In the genomic region with DNA sequence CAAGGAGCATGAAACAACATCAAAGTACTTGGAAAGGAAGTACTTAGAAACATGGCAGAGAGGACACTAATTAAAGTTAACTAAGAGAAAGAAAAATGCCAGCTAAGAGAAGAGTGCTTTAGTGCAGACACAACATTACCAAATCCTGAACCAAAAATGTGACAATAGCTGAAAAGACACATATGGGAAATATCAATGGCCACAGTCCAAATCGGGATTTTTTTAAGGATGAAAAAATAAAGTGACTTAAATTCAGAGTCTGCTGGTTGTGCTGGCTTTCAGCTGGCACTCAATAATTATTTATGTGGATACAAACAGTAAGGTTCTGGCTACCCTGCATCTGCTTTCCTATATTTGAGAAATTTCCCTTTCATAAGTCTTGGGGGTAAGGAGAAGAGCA, we compare ENCODE assay signal across 19 cellular contexts.
"Had no signal": no experiment of that assay in that cellular context is flagged by ENCODE, and none has a peak within 500 bp of the region (broad histone marks: within the 10 kb centered on the region; RNA-seq: fewer than 3 reads in every experiment).

No MANE protein-coding gene starts in this region.

- H3K27me3 ChIP-seq: adrenal gland, gastroesophageal sphincter, heart left ventricle, ovary, right lobe of liver, stomach, testis, upper lobe of left lung had no signal

- H3K27ac Mint-ChIP-seq: activated CD4-positive, alpha-beta T cell treated with anti-CD3 and anti-CD28 coated beads for 36 hours; activated naive CD4-positive, alpha-beta T cell treated with anti-CD3 and anti-CD28 coated beads, Interleukin-2, amount 50 U/mL, for 24 hours; memory B cell had no signal

- H3K36me3 Mint-ChIP-seq: activated naive CD4-positive, alpha-beta T cell treated with anti-CD3 and anti-CD28 coated beads, Interleukin-2, amount 50 U/mL, for 24 hours; memory B cell; naive B cell had no signal

- H3K4me3 Mint-ChIP-seq: activated CD4-positive, alpha-beta T cell treated with anti-CD3 and anti-CD28 coated beads for 36 hours; activated naive CD4-positive, alpha-beta T cell treated with anti-CD3 and anti-CD28 coated beads, Interleukin-2, amount 50 U/mL, for 24 hours; memory B cell; naive B cell; neural crest cell had no signal

- H3K27me3 Mint-ChIP-seq: activated CD4-positive, alpha-beta T cell treated with anti-CD3 and anti-CD28 coated beads for 36 hours; naive B cell had no signal

- H3K9me3 Mint-ChIP-seq: activated naive CD4-positive, alpha-beta T cell treated with anti-CD3 and anti-CD28 coated beads, Interleukin-2, amount 50 U/mL, for 24 hours; memory B cell; naive B cell; neural crest cell had no signal

- H3K36me3 ChIP-seq: adrenal gland, gastroesophageal sphincter, ovary, right lobe of liver, stomach, upper lobe of left lung had no signal

- H3K4me1 ChIP-seq: testis had no signal

- H3K9me3 ChIP-seq: adrenal gland, gastroesophageal sphincter, heart left ventricle, ovary, psoas muscle, right lobe of liver, stomach, testis, upper lobe of left lung had no signal

- DNase-seq: activated CD4-positive, alpha-beta T cell treated with anti-CD3 and anti-CD28 coated beads for 36 hours; activated CD4-positive, alpha-beta T cell treated with anti-CD3 and anti-CD28 coated beads, Interleukin-2, amount 50 U/mL, for 48 hours; activated gamma-delta T cell; adrenal gland; heart left ventricle; kidney; naive B cell; ovary; psoas muscle; right lobe of liver; stimulated activated CD4-positive, alpha-beta T cell treated with anti-CD3 and anti-CD28 coated beads, Interleukin-15, amount 100 ng/mL, for 24 hours; stimulated activated CD4-positive, alpha-beta T cell treated with anti-CD3 and anti-CD28 coated beads, Interleukin-2, amount 100 ng/mL, for 48 hours; stomach; testis; upper lobe of left lung had no signal

- H3K4me3 ChIP-seq: adrenal gland, gastroesophageal sphincter, heart left ventricle, ovary, psoas muscle, right lobe of liver, stomach, testis, upper lobe of left lung had no signal

- H3K4me1 Mint-ChIP-seq: activated naive CD4-positive, alpha-beta T cell treated with anti-CD3 and anti-CD28 coated beads, Interleukin-2, amount 50 U/mL, for 24 hours; memory B cell had no signal

- H3K27ac ChIP-seq: adrenal gland, psoas muscle, right lobe of liver, stomach, testis had no signal
